Comparison of ENCODE assay signal across 14 cellular contexts in genomic region chr4:169251291-169252235, GRCh38. TPM values are rescaled to one million over a fixed set of nuclear protein-coding genes. Genes with fewer than 3 reads are reported as not detected.
DNase-seq lines count a peak whose midpoint lies in the region; ATAC-seq and TF ChIP-seq lines count a peak whose summit lies in the region.
"Had no signal": no experiment of that assay in that cellular context is flagged by ENCODE, and none has a peak within 500 bp of the region (broad histone marks: within the 10 kb centered on the region; RNA-seq: fewer than 3 reads in every experiment).

No MANE protein-coding gene starts in this region.

- no peaks in the 10 kb centered on the region for H3K36me3 ChIP-seq in lower lobe of right lung
- H3K36me3 ChIP-seq: WERI-Rb-1 had no signal

- in situ Hi-C loops in G401 (cut with HindIII; ENCODE audit: low sequenced_read_pairs): no loop called here

- H3K4me3 ChIP-seq in dorsolateral prefrontal cortex (peak overlapping the region in 13 of 59 donors; percentile 3 to 39 (median 14)), lower lobe of right lung (no peak overlapping the region)

- H3K9me3 ChIP-seq in lower lobe of right lung: no peaks in the 10 kb centered on the region

- H3K27ac ChIP-seq in dorsolateral prefrontal cortex: peak overlapping the region in 30 of 59 donors; percentile 0 to 68 (median 32)
- peak overlapping the region; percentile 19 for H3K27ac ChIP-seq in lower lobe of right lung
- H3K27ac ChIP-seq: WERI-Rb-1 had no signal

- peaks cover 79% of the 10 kb centered on the region for H3K4me1 ChIP-seq in lower lobe of right lung

- no peak for ATAC-seq in lower lobe of right lung

- DNase-seq in A172 (ENCODE audit: low spot score) (peak; percentile 71), M059J (ENCODE audit: low read depth) (peak; percentile 79), dorsolateral prefrontal cortex (no peak), lower lobe of right lung (no peak), T-helper 2 cell (no peak), G401 (ENCODE audit: low spot score) (no peak), SKM-1 treated with dmso at 0.1 percent for 144 hours (lab: John Stamatoyannopoulos, UW; ENCODE audit: unreplicated experiment) (no peak), posterior cingulate gyrus (no peak)
- DNase-seq: activated gamma-delta T cell; hippocampal formation; NCI-H1417; stimulated activated CD4-positive, alpha-beta T cell treated with anti-CD3 and anti-CD28 coated beads, Interleukin-4, amount 100 ng/mL, for 1 hour; substantia nigra; WERI-Rb-1 had no signal

- TF ChIP-seq CTCF in dorsolateral prefrontal cortex (IDR thresholded peaks at IDR 0.05 in 54 of 56, conservative IDR thresholded peaks at IDR 0.05 in 2 of 56; ENCODE audit: low read depth in 1 of 56, partially characterized antibody in 56 of 56) (no peak), lower lobe of right lung (IDR thresholded peaks at IDR 0.05) (no peak)

- H3K27me3 ChIP-seq in dorsolateral prefrontal cortex (no peaks in the 10 kb centered on the region), lower lobe of right lung (ENCODE audit: low read depth) (no peaks in the 10 kb centered on the region)

- intact Hi-C loops in dorsolateral prefrontal cortex (cut with DNase I): no loop called here
- intact Hi-C loops in lower lobe of right lung (cut with DNase I): no loop called here
- intact Hi-C loops in posterior cingulate gyrus (cut with DNase I): no loop called here

RNA-seq across cellular contexts. Expression of gene SH3RF1, which starts 19.2 kb away (rescaled TPM):
- 8.3 and 11.0 TPM in 2 replicates for total RNA-seq in A172 (2014; rRNA removed; shearing (Covaris generic))
- total RNA-seq in M059J (2014; rRNA removed; shearing (Covaris generic)): 5.0 and 7.9 TPM in 2 replicates
- 10 to 100 TPM; 18.2 to 46.9 (median 29.5) TPM for total RNA-seq in dorsolateral prefrontal cortex
- 34.2 TPM for total RNA-seq in lower lobe of right lung
- total RNA-seq in G401 (2014; rRNA removed; shearing (Covaris generic)): not detected in 2 replicates

Comparison
In these comparisons a context has a peak if more than half of its experiments do, and no peak if none do; other contexts are left out.
1. DNase-seq: peak in A172 (single experiment) and M059J (single experiment); none in dorsolateral prefrontal cortex (0 of 10), lower lobe of right lung (single experiment), T-helper 2 cell (0 of 5), G401 (single experiment), SKM-1 treated with dmso at 0.1 percent for 144 hours (single experiment) and posterior cingulate gyrus (0 of 10).